ENCODE assay signal across 8 cellular contexts in the genomic region with DNA sequence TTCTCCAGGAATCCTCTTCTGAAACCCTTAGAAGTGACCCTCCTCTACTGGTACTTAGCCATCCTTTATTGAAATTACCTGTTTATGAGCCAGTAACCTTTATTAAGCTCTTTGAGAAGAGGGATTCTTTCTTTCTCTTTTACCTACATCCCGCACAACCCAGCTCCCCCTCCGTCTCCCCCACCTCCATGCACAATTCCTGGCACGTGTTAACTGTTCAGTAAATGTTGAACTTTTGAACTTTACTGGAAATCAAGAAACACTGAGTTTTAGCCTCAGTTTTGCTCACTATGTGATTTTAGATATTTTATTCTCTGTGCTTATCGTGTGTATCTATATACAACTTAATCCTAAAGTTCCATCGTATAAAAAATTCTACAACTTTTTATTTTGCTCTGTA. TPM values are rescaled to one million over a fixed set of nuclear protein-coding genes. Genes with fewer than 3 reads are reported as not detected.
DNase-seq lines count a peak whose midpoint lies in the region; ATAC-seq, FAIRE-seq and TF ChIP-seq lines count a peak whose summit lies in the region.

No MANE protein-coding gene starts in this region.

- DNase-seq in CD1c-positive myeloid dendritic cell (ENCODE audit: extremely low spot score) (peak; percentile 19), colonic mucosa (no peak), nephron progenitor cell (no peak), AG08396 (ENCODE audit: low spot score) (no peak), sciatic nerve (ENCODE audit: low spot score) (no peak), GM12891 (ENCODE audit: insufficient read length, low spot score) (no peak)

- H3K9me3 ChIP-seq in Loucy (ENCODE audit: insufficient read depth, low read depth, low read length): no peaks in the 10 kb centered on the region
- H3K9me3 ChIP-seq in colonic mucosa: no peaks in the 10 kb centered on the region

- H3K36me3 ChIP-seq in Loucy (ENCODE audit: insufficient read depth, low read length): no peaks in the 10 kb centered on the region
- H3K36me3 ChIP-seq in colonic mucosa: no peaks in the 10 kb centered on the region

- intact Hi-C loops in colonic mucosa (cut with DNase I) (no loop called here), sciatic nerve (cut with DNase I) (no loop called here)

- H3K36me3 Mint-ChIP-seq in nephron progenitor cell (ENCODE audit: low read depth): peaks cover 24% of the 10 kb centered on the region

- H3K4me1 Mint-ChIP-seq in nephron progenitor cell: peaks cover 40% of the 10 kb centered on the region

- H3K9me3 Mint-ChIP-seq in nephron progenitor cell: peaks cover 5% of the 10 kb centered on the region

- 0 out of 2 replicates have a peak, but pooled peaks cover under 1% of the 10 kb centered on the region for H3F3A ChIP-seq in Loucy (ENCODE audit: low read depth)

- peak overlapping the region; percentile 93 for H3K4me2 ChIP-seq in Loucy (ENCODE audit: low read depth, low read length, poor library complexity, severe bottlenecking)

- H3K27ac ChIP-seq in colonic mucosa: no peak overlapping the region

- H2AFZ ChIP-seq in Loucy (ENCODE audit: low read length): no peak overlapping the region

- H3K27me3 Mint-ChIP-seq in nephron progenitor cell (ENCODE audit: low read depth, poor library complexity): no peaks in the 10 kb centered on the region

- peaks cover 57% of the 10 kb centered on the region for H3K4me1 ChIP-seq in Loucy (ENCODE audit: insufficient read depth, low read length, poor library complexity, severe bottlenecking)
- H3K4me1 ChIP-seq in colonic mucosa: peaks cover 6% of the 10 kb centered on the region

- H4K20me1 ChIP-seq in Loucy (ENCODE audit: insufficient read depth, low read length, poor library complexity, severe bottlenecking): peaks cover 66% of the 10 kb centered on the region

- H3K9me2 ChIP-seq in Loucy (replicated peaks; ENCODE audit: low read depth, low read length): no peaks in the 10 kb centered on the region

- H3K27ac Mint-ChIP-seq in nephron progenitor cell: peak overlapping the region; percentile 53

- H3K9ac ChIP-seq in Loucy (ENCODE audit: low read depth, low read length, poor library complexity, severe bottlenecking): peak overlapping the region; percentile 90
- H3K9ac ChIP-seq in colonic mucosa (ENCODE audit: low read depth in 2 of 2, low read length in 2 of 2): peak overlapping the region in 1 of 2 donors; percentile 9

- ATAC-seq in GM18502 (IDR thresholded peaks at IDR 0.05; ENCODE audit: poor library complexity, unreplicated experiment): no peak
- no peak for ATAC-seq in sciatic nerve

- no peak for TF ChIP-seq CTCF in Loucy (conservative IDR thresholded peaks at IDR 0.05; ENCODE audit: low read length)
- TF ChIP-seq CTCF in colonic mucosa (IDR thresholded peaks at IDR 0.05): no peak
- TF ChIP-seq CTCF in nephron progenitor cell (IDR thresholded peaks at IDR 0.05): no peak

- FAIRE-seq in GM12891 (lab: Jason Lieb, UNC): no peak

- H3K27me3 ChIP-seq in Loucy (ENCODE audit: insufficient read depth, low read length, poor library complexity, severe bottlenecking) (no peaks in the 10 kb centered on the region), colonic mucosa (no peaks in the 10 kb centered on the region)

- H3K4me3 Mint-ChIP-seq in nephron progenitor cell: peak overlapping the region; percentile 93

- no peak for TF ChIP-seq POLR2A in GM12891 (IDR thresholded peaks at IDR 0.05; ENCODE audit: low read depth, low read length)

- peaks cover 88% of the 10 kb centered on the region for H3K79me2 ChIP-seq in Loucy (ENCODE audit: insufficient read depth, low read length)

- H3K4me3 ChIP-seq in Loucy (ENCODE audit: low read length, poor library complexity, severe bottlenecking): peak overlapping the region; percentile 87
- H3K4me3 ChIP-seq in colonic mucosa: peak overlapping the region; percentile 83

TF ChIP-seq in GM12891, 5 proteins besides CTCF, POLR2A, EP300 and RAD21:
- TF ChIP-seq PAX5 (IDR thresholded peaks at IDR 0.05; ENCODE audit: insufficient read depth, low read length, severe bottlenecking): no peak

RNA-seq across cellular contexts. Expression of a gene that starts 1.8 kb away (rescaled TPM):
- total RNA-seq in colonic mucosa (10 to 100 TPM; 63.4 to 66.4 TPM), sciatic nerve (40.5 TPM)
- 23.3 TPM for polyA plus RNA-seq in GM12891 (2012; ENCODE audit: low read depth, missing spikeins)

RNA-seq across cellular contexts. Expression of a gene that starts 2.1 kb away (rescaled TPM):
- total RNA-seq in colonic mucosa: 1 to 10 TPM; 4.2 to 7.6 TPM
- total RNA-seq in sciatic nerve: 7.2 TPM
- 14.0 TPM for polyA plus RNA-seq in GM12891 (2012; ENCODE audit: low read depth, missing spikeins)
